Comparison of ENCODE assay signal across 25 cellular contexts in the genomic region with DNA sequence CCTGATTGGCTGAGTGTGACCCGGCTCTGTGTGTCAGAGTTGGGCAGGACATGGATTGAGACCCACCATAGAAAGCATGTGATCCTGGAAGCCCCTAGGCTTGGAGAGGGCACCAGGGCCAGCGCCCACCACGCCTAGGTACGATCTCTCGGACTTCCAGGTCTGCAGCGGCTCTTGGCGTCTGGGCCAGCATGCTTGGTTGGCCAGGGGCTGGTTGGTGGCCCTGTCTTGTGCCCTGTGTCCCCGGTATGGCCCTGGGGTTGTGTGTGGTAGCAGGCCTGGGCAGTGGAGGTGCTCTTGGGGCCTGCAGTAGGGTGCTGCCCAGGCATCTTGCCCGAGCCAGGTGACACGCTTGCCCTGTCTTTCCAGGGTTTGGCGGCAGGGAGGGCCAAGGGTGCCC.
"Had no signal": no experiment of that assay in that cellular context is flagged by ENCODE, and none has a peak within 500 bp of the region (broad histone marks: within the 10 kb centered on the region; RNA-seq: fewer than 3 reads in every experiment).

No MANE protein-coding gene starts in this region.

- H3K9me3 ChIP-seq: colonic mucosa, gastrocnemius medialis had no signal

- ATAC-seq: effector memory CD8-positive, alpha-beta T cell; esophagus mucosa; foreskin keratinocyte; gastrocnemius medialis; gastroesophageal sphincter; heart left ventricle; heart right ventricle had no signal

- DNase-seq: colonic mucosa; cortex of kidney; dermis blood vessel endothelial cell; dorsolateral prefrontal cortex; effector CD4-positive, alpha-beta T cell; effector CD8-positive, alpha-beta T cell; effector memory CD4-positive, alpha-beta T cell; effector memory CD8-positive, alpha-beta T cell; endodermal cell; erythroblast; esophagus squamous epithelium; foreskin fibroblast; foreskin keratinocyte; foreskin melanocyte; gastrocnemius medialis; glutamatergic neuron; head of caudate nucleus; heart left ventricle; heart right ventricle had no signal

- H3K27me3 Mint-ChIP-seq: dendritic cell treated with granulocyte-macrophage colony-stimulating factor and Interleukin-4, amounts not matched to agents 40 ng/mL and 50 ng/mL, for 4 days; effector memory CD8-positive, alpha-beta T cell had no signal

- H3K4me1 Mint-ChIP-seq: endodermal cell had no signal

- H3K4me3 Mint-ChIP-seq: dendritic cell treated with granulocyte-macrophage colony-stimulating factor and Interleukin-4, amounts not matched to agents 40 ng/mL and 50 ng/mL, for 4 days; effector memory CD8-positive, alpha-beta T cell; endodermal cell had no signal

- H3K4me1 ChIP-seq: colonic mucosa, esophagus muscularis mucosa, esophagus squamous epithelium, foreskin keratinocyte, gastrocnemius medialis, gastroesophageal sphincter, heart left ventricle, heart right ventricle had no signal

- H3K4me3 ChIP-seq: colonic mucosa, coronary artery, dorsolateral prefrontal cortex, esophagus muscularis mucosa, esophagus squamous epithelium, gastrocnemius medialis, gastroesophageal sphincter, heart left ventricle, heart right ventricle had no signal

- H3K27me3 ChIP-seq: colonic mucosa, dorsolateral prefrontal cortex, esophagus muscularis mucosa, esophagus squamous epithelium, foreskin keratinocyte, gastrocnemius medialis, gastroesophageal sphincter, heart left ventricle, heart right ventricle had no signal

- H3K27ac ChIP-seq: colonic mucosa, coronary artery, dorsolateral prefrontal cortex, epithelial cell of prostate, esophagus muscularis mucosa, esophagus squamous epithelium, foreskin keratinocyte, gastrocnemius medialis, gastroesophageal sphincter, heart left ventricle, heart right ventricle had no signal

- H3K27ac Mint-ChIP-seq: dendritic cell treated with granulocyte-macrophage colony-stimulating factor and Interleukin-4, amounts not matched to agents 40 ng/mL and 50 ng/mL, for 4 days; effector memory CD8-positive, alpha-beta T cell; endodermal cell had no signal

- H3K36me3 ChIP-seq: colonic mucosa, esophagus squamous epithelium, gastrocnemius medialis, gastroesophageal sphincter, heart left ventricle, heart right ventricle had no signal
